6 cellular contexts compared by ENCODE assay signal in the genomic region with DNA sequence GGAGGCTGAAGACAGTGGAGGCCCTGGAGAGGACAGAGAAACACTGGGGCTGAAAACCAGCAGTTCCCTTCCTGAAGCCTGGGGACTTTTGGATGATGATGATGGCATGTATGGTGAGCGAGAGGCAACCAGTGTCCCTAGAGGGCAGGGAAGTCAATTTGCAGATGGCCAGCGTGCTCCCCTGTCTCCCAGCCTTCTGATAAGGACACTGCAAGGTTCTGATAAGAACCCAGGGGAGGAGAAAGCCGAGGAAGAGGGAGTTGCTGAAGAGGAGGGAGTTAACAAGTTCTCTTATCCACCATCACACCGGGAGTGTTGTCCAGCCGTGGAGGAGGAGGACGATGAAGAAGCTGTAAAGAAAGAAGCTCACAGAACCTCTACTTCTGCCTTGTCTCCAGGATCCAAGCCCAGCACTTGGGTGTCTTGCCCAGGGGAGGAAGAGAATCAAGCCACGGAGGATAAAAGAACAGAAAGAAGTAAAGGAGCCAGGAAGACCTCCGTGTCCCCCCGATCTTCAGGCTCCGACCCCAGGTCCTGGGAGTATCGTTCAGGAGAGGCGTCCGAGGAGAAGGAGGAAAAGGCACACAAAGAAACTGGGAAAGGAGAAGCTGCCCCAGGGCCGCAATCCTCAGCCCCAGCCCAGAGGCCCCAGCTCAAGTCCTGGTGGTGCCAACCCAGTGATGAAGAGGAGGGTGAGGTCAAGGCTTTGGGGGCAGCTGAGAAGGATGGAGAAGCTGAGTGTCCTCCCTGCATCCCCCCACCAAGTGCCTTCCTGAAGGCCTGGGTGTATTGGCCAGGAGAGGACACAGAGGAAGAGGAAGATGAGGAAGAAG. TPM values are rescaled to one million over a fixed set of nuclear protein-coding genes. Genes with fewer than 3 reads are reported as not detected.
DNase-seq lines count a peak whose midpoint lies in the region; ATAC-seq lines count a peak whose summit lies in the region.

No MANE protein-coding gene starts in this region.

- H3K4me3 ChIP-seq in adipocyte (ENCODE audit: low read length), result peak overlapping the region; percentile 100

- H3K27me3 ChIP-seq in adipocyte (replicated peaks; ENCODE audit: control insufficient read depth, insufficient read depth, low read length), result no peaks in the 10 kb centered on the region

- H3K4me1 ChIP-seq in adipocyte (ENCODE audit: control insufficient read depth, insufficient read depth, low read length), result peaks cover 38% of the 10 kb centered on the region

- ATAC-seq in GM21619 (IDR thresholded peaks at IDR 0.05; ENCODE audit: unreplicated experiment) (peak; percentile 1), HG03460 (IDR thresholded peaks at IDR 0.05; ENCODE audit: unreplicated experiment) (no peak), GM18909 (IDR thresholded peaks at IDR 0.05; ENCODE audit: poor library complexity, unreplicated experiment) (no peak)

- peak; percentile 36 for DNase-seq in adipocyte (ENCODE audit: low read depth)
- DNase-seq in medulla oblongata (ENCODE audit: extremely low spot score), result peak; percentile 25
- no peak for DNase-seq in mesenteric fat pad (ENCODE audit: low spot score)

- no peaks in the 10 kb centered on the region for H3K9me3 ChIP-seq in adipocyte (ENCODE audit: control insufficient read depth, low read length)

- peak overlapping the region; percentile 100 for H3K9ac ChIP-seq in adipocyte (ENCODE audit: low read length)

- peaks cover 47% of the 10 kb centered on the region for H3K36me3 ChIP-seq in adipocyte (ENCODE audit: control insufficient read depth, insufficient read depth, low read length, severe bottlenecking)

RNA-seq across cellular contexts. Expression of a gene that starts 1.5 kb away (rescaled TPM):
- total RNA-seq in mesenteric fat pad, result 152 TPM

RNA-seq across cellular contexts. Expression of a gene that starts 5.3 kb away (rescaled TPM):
- total RNA-seq in mesenteric fat pad, result 44.9 TPM

RNA-seq across cellular contexts. Expression of a gene that starts 24.9 kb away (rescaled TPM):
- total RNA-seq in mesenteric fat pad, result not detected

RNA-seq across cellular contexts. Expression of a gene that starts 26.4 kb away (rescaled TPM):
- 304 TPM for total RNA-seq in mesenteric fat pad

RNA-seq across cellular contexts. Expression of a gene that starts 37.4 kb away (rescaled TPM):
- total RNA-seq in mesenteric fat pad, result 9.4 TPM
